ENCODE assay signal across 8 cellular contexts in the genomic region with DNA sequence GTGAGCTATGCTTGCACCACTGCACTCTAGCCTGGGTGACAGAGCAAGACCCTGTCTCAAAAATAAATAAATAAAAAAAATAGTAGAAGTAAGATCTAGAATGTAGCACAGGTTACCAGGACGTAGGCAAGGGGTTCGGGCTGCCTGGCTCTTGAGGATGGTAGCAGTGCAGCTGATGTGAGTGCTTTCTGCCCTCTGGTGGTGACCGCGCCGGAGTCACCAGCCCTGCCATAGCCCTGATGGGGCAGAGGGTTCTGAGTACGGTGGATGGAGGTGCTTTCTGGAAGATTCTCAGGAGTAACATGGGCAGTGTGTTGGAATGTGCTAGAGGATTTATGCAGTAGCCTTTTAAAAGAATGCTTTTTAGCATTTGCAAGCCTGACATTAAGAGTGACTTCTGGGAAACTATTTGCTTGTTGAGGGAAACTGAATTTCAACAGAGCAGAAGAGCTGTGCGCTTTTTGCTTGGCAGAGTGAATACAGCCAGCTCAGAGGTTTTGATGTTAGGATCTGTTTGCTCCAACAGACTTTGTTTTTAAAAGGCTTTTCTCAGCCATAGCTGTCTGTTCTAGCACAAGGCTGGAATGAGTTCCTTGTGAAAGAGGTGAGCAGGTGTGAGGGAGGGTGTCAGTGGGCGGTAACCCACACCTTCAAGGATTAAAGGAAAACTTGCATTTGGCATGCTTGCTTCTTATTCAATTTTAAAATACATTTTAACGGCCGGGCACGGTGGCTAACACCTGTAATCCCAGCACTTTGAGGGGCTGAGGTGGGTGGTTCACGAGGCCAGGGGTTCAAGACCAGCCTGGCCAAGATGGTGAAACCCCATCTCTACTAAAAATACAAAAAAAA.
DNase-seq lines count a peak whose midpoint lies in the region; ATAC-seq and TF ChIP-seq lines count a peak whose summit lies in the region.

No MANE protein-coding gene starts in this region.

- intact Hi-C loops in sigmoid colon (cut with DNase I): loop anchor here (2.0 to 10.0 kb wide), 2 partner anchors 93 to 461 kb away; a partner anchor contains a TSS

- WGBS in sigmoid colon, 2 donors: 48 to 67% methylated on average over 12 of the region's 12 CpGs

- peak overlapping the region; percentile 75 for H3K27ac Mint-ChIP-seq in T-helper 17 cell
- H3K27ac Mint-ChIP-seq in activated naive CD8-positive, alpha-beta T cell treated with anti-CD3 and anti-CD28 coated beads, Interleukin-2, amount 50 U/mL, for 24 hours: peak overlapping the region; percentile 69

- H3K4me1 Mint-ChIP-seq in T-helper 17 cell: peaks cover 17% of the 10 kb centered on the region
- peaks cover 14% of the 10 kb centered on the region for H3K4me1 Mint-ChIP-seq in activated naive CD8-positive, alpha-beta T cell treated with anti-CD3 and anti-CD28 coated beads, Interleukin-2, amount 50 U/mL, for 24 hours

- H3K27ac ChIP-seq in right atrium auricular region (peak overlapping the region; percentile 77 to 90), sigmoid colon (peak overlapping the region; percentile 47 to 83 (median 78))

- H3K27me3 ChIP-seq in right atrium auricular region: no peaks in the 10 kb centered on the region
- no peaks in the 10 kb centered on the region for H3K27me3 ChIP-seq in sigmoid colon

- no peak for TF ChIP-seq POLR2A in sigmoid colon (IDR thresholded peaks at IDR 0.05)

- peaks cover 56% of the 10 kb centered on the region for H3K36me3 ChIP-seq in right atrium auricular region
- H3K36me3 ChIP-seq in sigmoid colon: peaks cover 24 to 56% (median 39%) of the 10 kb centered on the region in 4 donors

- H3K4me1 ChIP-seq in right atrium auricular region (peaks cover 0 to 58% of the 10 kb centered on the region in 2 donors), sigmoid colon (peaks cover 0 to 64% (median 40%) of the 10 kb centered on the region in 4 donors)

- H3K27me3 Mint-ChIP-seq in T-helper 17 cell: no peaks in the 10 kb centered on the region
- no peaks in the 10 kb centered on the region for H3K27me3 Mint-ChIP-seq in activated naive CD8-positive, alpha-beta T cell treated with anti-CD3 and anti-CD28 coated beads, Interleukin-2, amount 50 U/mL, for 24 hours

- ATAC-seq in T-helper 17 cell (peak; percentile 88), HG03457 (IDR thresholded peaks at IDR 0.05; ENCODE audit: unreplicated experiment) (no peak), HG02763 (IDR thresholded peaks at IDR 0.05; ENCODE audit: unreplicated experiment) (no peak)
- ATAC-seq in activated naive CD8-positive, alpha-beta T cell treated with anti-CD3 and anti-CD28 coated beads, Interleukin-2, amount 50 U/mL, for 24 hours: peak; percentile 90

- H3K4me3 Mint-ChIP-seq in T-helper 17 cell: no peak overlapping the region
- H3K4me3 Mint-ChIP-seq in activated naive CD8-positive, alpha-beta T cell treated with anti-CD3 and anti-CD28 coated beads, Interleukin-2, amount 50 U/mL, for 24 hours: no peak overlapping the region

- no peaks in the 10 kb centered on the region for H3K9me3 ChIP-seq in T-helper 17 cell (ENCODE audit: control insufficient read depth, low read length, poor library complexity, severe bottlenecking)
- no peaks in the 10 kb centered on the region for H3K9me3 ChIP-seq in right atrium auricular region
- H3K9me3 ChIP-seq in sigmoid colon: no peaks in the 10 kb centered on the region

- DNase-seq in Daoy (ENCODE audit: low read depth) (peak; percentile 56), KG1 (lab: John Stamatoyannopoulos, UW) (peak; percentile 14), T-helper 17 cell (peak; percentile 29 to 51 (median 37)), right atrium auricular region (ENCODE audit: low spot score) (peak; percentile 72), sigmoid colon (peak; percentile 88)
- DNase-seq in activated naive CD8-positive, alpha-beta T cell treated with anti-CD3 and anti-CD28 coated beads, Interleukin-2, amount 50 U/mL, for 24 hours: peak; percentile 68

- H3K4me3 ChIP-seq in right atrium auricular region (no peak overlapping the region), sigmoid colon (no peak overlapping the region)

- peak; percentile 38 to 80 for TF ChIP-seq CTCF in right atrium auricular region (IDR thresholded peaks at IDR 0.05)
- TF ChIP-seq CTCF in sigmoid colon (IDR thresholded peaks at IDR 0.05): peak; percentile 54 to 83 (median 74)

- H3K9me3 Mint-ChIP-seq in activated naive CD8-positive, alpha-beta T cell treated with anti-CD3 and anti-CD28 coated beads, Interleukin-2, amount 50 U/mL, for 24 hours: no peaks in the 10 kb centered on the region

- peaks cover 3% of the 10 kb centered on the region for H3K36me3 Mint-ChIP-seq in T-helper 17 cell (ENCODE audit: low read depth)
- peaks cover 48% of the 10 kb centered on the region for H3K36me3 Mint-ChIP-seq in activated naive CD8-positive, alpha-beta T cell treated with anti-CD3 and anti-CD28 coated beads, Interleukin-2, amount 50 U/mL, for 24 hours (ENCODE audit: low read depth)

- no peak for TF ChIP-seq EP300 in sigmoid colon (IDR thresholded peaks at IDR 0.05)

Comparison
In these comparisons a context has a peak if more than half of its experiments do, and no peak if none do; other contexts are left out.
1. DNase-seq: peak in every context shown above with its lines; median percentile 88 in sigmoid colon; 72 in right atrium auricular region; 68 in activated naive CD8-positive, alpha-beta T cell treated with anti-CD3 and anti-CD28 coated beads, Interleukin-2, amount 50 U/mL, for 24 hours; 56 in Daoy; 37 in T-helper 17 cell; 14 in KG1.
2. ATAC-seq: peak in T-helper 17 cell (single experiment) and activated naive CD8-positive, alpha-beta T cell treated with anti-CD3 and anti-CD28 coated beads, Interleukin-2, amount 50 U/mL, for 24 hours (single experiment); none in HG03457 (single experiment) and HG02763 (single experiment).